ENCODE assay signal across 14 cellular contexts in genomic region chr5:111863801-111864200, GRCh38.
"Had no signal": no experiment of that assay in that cellular context is flagged by ENCODE, and none has a peak within 500 bp of the region (broad histone marks: within the 10 kb centered on the region; RNA-seq: fewer than 3 reads in every experiment).

No MANE protein-coding gene starts in this region.

- H3K27me3 ChIP-seq: left lung, testis, upper lobe of right lung had no signal

- H3K27ac Mint-ChIP-seq: activated CD8-positive, alpha-beta T cell treated with anti-CD3 and anti-CD28 coated beads, Interleukin-2, amount 10 ng/mL, durations not matched to agents 7 days and 5 days; activated naive CD8-positive, alpha-beta T cell treated with anti-CD3 and anti-CD28 coated beads, Interleukin-2, amount 50 U/mL, for 24 hours; stimulated activated naive CD8-positive, alpha-beta T cell treated with anti-CD3 and anti-CD28 coated beads, Interleukin-15, amount 100 ng/mL, for 72 hours; WTC11 had no signal

- H3K27me3 Mint-ChIP-seq: activated naive CD8-positive, alpha-beta T cell treated with anti-CD3 and anti-CD28 coated beads, Interleukin-2, amount 50 U/mL, for 24 hours had no signal

- H3K9me3 ChIP-seq: left lung, testis, upper lobe of right lung had no signal

- H3K4me3 Mint-ChIP-seq: activated CD8-positive, alpha-beta T cell treated with anti-CD3 and anti-CD28 coated beads, Interleukin-2, amount 10 ng/mL, durations not matched to agents 7 days and 5 days; activated naive CD8-positive, alpha-beta T cell treated with anti-CD3 and anti-CD28 coated beads, Interleukin-2, amount 50 U/mL, for 24 hours; neural crest cell; stimulated activated naive CD8-positive, alpha-beta T cell treated with anti-CD3 and anti-CD28 coated beads, Interleukin-15, amount 100 ng/mL, for 72 hours; WTC11 had no signal

- H3K4me1 Mint-ChIP-seq: activated naive CD8-positive, alpha-beta T cell treated with anti-CD3 and anti-CD28 coated beads, Interleukin-2, amount 50 U/mL, for 24 hours; stimulated activated naive CD8-positive, alpha-beta T cell treated with anti-CD3 and anti-CD28 coated beads, Interleukin-15, amount 100 ng/mL, for 72 hours; WTC11 had no signal

- H3K9me3 Mint-ChIP-seq: activated naive CD8-positive, alpha-beta T cell treated with anti-CD3 and anti-CD28 coated beads, Interleukin-2, amount 50 U/mL, for 24 hours; stimulated activated naive CD8-positive, alpha-beta T cell treated with anti-CD3 and anti-CD28 coated beads, Interleukin-15, amount 100 ng/mL, for 72 hours had no signal

- H3K36me3 ChIP-seq: left lung, upper lobe of right lung had no signal

- H3K4me3 ChIP-seq: left lung, testis, upper lobe of right lung had no signal

- H3K36me3 Mint-ChIP-seq: WTC11 had no signal

- ATAC-seq: activated CD8-positive, alpha-beta T cell treated with anti-CD3 and anti-CD28 coated beads, Interleukin-2, amount 10 ng/mL, durations not matched to agents 7 days and 5 days; activated naive CD8-positive, alpha-beta T cell treated with anti-CD3 and anti-CD28 coated beads, Interleukin-2, amount 50 U/mL, for 24 hours; left lung; stimulated activated naive CD8-positive, alpha-beta T cell treated with anti-CD3 and anti-CD28 coated beads, Interleukin-15, amount 100 ng/mL, for 72 hours; upper lobe of right lung; WTC11 had no signal

- DNase-seq: activated CD4-positive, alpha-beta T cell treated with anti-CD3 and anti-CD28 coated beads for 48 hours; activated CD8-positive, alpha-beta T cell treated with anti-CD3 and anti-CD28 coated beads, Interleukin-2, amount 10 ng/mL, durations not matched to agents 7 days and 5 days; activated naive CD4-positive, alpha-beta T cell treated with Interleukin-2 at 50 U/mL for 16 hours; activated naive CD8-positive, alpha-beta T cell treated with anti-CD3 and anti-CD28 coated beads, Interleukin-2, amount 50 U/mL, for 24 hours; dermis blood vessel endothelial cell; left lung; mesendoderm; stimulated activated CD4-positive, alpha-beta T cell treated with anti-CD3 and anti-CD28 coated beads, Interleukin-4, amount 100 ng/mL, for 4 hours; stimulated activated naive CD8-positive, alpha-beta T cell treated with anti-CD3 and anti-CD28 coated beads, Interleukin-15, amount 100 ng/mL, for 72 hours; T-helper 1 cell; testis; upper lobe of right lung had no signal

- H3K27ac ChIP-seq: left lung, testis, upper lobe of right lung had no signal
